In genomic region chr9:89674667-89675402, GRCh38 we compare ENCODE assay signal across 10 cellular contexts.
A peak's percentile ranks its signal among the peaks of the same experiment; 100 is the strongest.
DNase-seq lines count a peak whose midpoint lies in the region; ATAC-seq and TF ChIP-seq lines count a peak whose summit lies in the region.
"Had no signal": no experiment of that assay in that cellular context is flagged by ENCODE, and none has a peak within 500 bp of the region (broad histone marks: within the 10 kb centered on the region; RNA-seq: fewer than 3 reads in every experiment).

No MANE protein-coding gene starts in this region.

- H3K79me1 ChIP-seq in mesendoderm (ENCODE audit: low read length), result no peaks in the 10 kb centered on the region

- no peak overlapping the region for H2AK5ac ChIP-seq in mesendoderm (ENCODE audit: low read length)

- no peaks in the 10 kb centered on the region for H3K36me3 ChIP-seq in colonic mucosa
- no peaks in the 10 kb centered on the region for H3K36me3 ChIP-seq in mesendoderm (ENCODE audit: control insufficient read depth, insufficient read depth, low read length)

- H4K8ac ChIP-seq in mesendoderm (ENCODE audit: low read depth, low read length), result no peak overlapping the region

- no peak overlapping the region for H3K18ac ChIP-seq in mesendoderm (ENCODE audit: low read length)

- no peak overlapping the region for H2BK15ac ChIP-seq in mesendoderm (replicated peaks; ENCODE audit: low read depth)

- H3K9ac ChIP-seq in colonic mucosa (ENCODE audit: low read depth in 2 of 2, low read length in 2 of 2), result peak overlapping the region in 1 of 2 donors; percentile 47
- H3K9ac ChIP-seq in mesendoderm (ENCODE audit: low read length), result no peak overlapping the region

- H3K4me1 ChIP-seq in colonic mucosa (peaks cover 14% of the 10 kb centered on the region), mesendoderm (ENCODE audit: control insufficient read depth, low read depth, low read length) (peaks cover 13% of the 10 kb centered on the region)

- no CpG with 5 or more reads among the region's 11 CpGs for WGBS in mesendoderm (ENCODE audit: extremely low coverage, insufficient coverage, low lambda C conversion rate)

- H3K4ac ChIP-seq in mesendoderm (ENCODE audit: low read depth, low read length), result no peak overlapping the region

- ATAC-seq in GM18519 (IDR thresholded peaks at IDR 0.05; ENCODE audit: low FRiP score, unreplicated experiment), result no peak
- ATAC-seq: activated T-cell treated with anti-CD3 and anti-CD28 coated beads, Interleukin-2, amount 50 U/mL, for 4 hours; GM12878 had no signal

- TF ChIP-seq CTCF in C4-2B (conservative IDR thresholded peaks at IDR 0.05) (no peak), colonic mucosa (IDR thresholded peaks at IDR 0.05) (no peak)

- peak overlapping the region; percentile 62 for H3K56ac ChIP-seq in mesendoderm (ENCODE audit: low read length)

- H3K79me2 ChIP-seq in mesendoderm (ENCODE audit: control insufficient read depth, insufficient read depth, low read length), result no peaks in the 10 kb centered on the region

- H3K4me3 ChIP-seq in colonic mucosa (no peak overlapping the region), mesendoderm (ENCODE audit: low read length) (no peak overlapping the region)
- H3K4me3 ChIP-seq: GM12878 had no signal

- H3K23ac ChIP-seq in mesendoderm (ENCODE audit: low read length), result no peak overlapping the region

- H3K4me2 ChIP-seq in mesendoderm (ENCODE audit: low read length), result no peak overlapping the region

- DNase-seq in NCI-H2107 treated with DMSO at 0.1 percent for 48 hours (lab: John Stamatoyannopoulos, UW; ENCODE audit: unreplicated experiment) (peak; percentile 92), colonic mucosa (peak; percentile 71), mesendoderm (peak; percentile 93), T-helper 2 cell (no peak)
- no peak for DNase-seq in central memory CD4-positive, alpha-beta T cell
- DNase-seq in activated CD8-positive, alpha-beta memory T cell treated with anti-CD3 and anti-CD28 coated beads, Interleukin-2, amount 50 U/mL, for 48 hours, result no peak
- DNase-seq: activated T-cell treated with anti-CD3 and anti-CD28 coated beads, Interleukin-2, amount 50 U/mL, for 4 hours had no signal

- H3K27me3 ChIP-seq in colonic mucosa (no peaks in the 10 kb centered on the region), mesendoderm (ENCODE audit: insufficient read depth, low read length, poor library complexity) (no peaks in the 10 kb centered on the region)

- H2BK120ac ChIP-seq in mesendoderm (ENCODE audit: low read depth, low read length), result no peak overlapping the region

- H2BK5ac ChIP-seq in mesendoderm (ENCODE audit: low read length), result no peak overlapping the region

- no peak overlapping the region for H4K5ac ChIP-seq in mesendoderm (ENCODE audit: low read length)

- intact Hi-C loops in colonic mucosa (cut with DNase I), result no loop called here

- no peaks in the 10 kb centered on the region for H3K9me3 ChIP-seq in colonic mucosa

- H3K27ac ChIP-seq in C4-2B (peak overlapping the region; percentile 61), colonic mucosa (no peak overlapping the region), mesendoderm (ENCODE audit: low read depth, low read length) (no peak overlapping the region)

Comparison
In these comparisons a context has a peak if more than half of its experiments do, and no peak if none do; other contexts are left out.
1. DNase-seq: peak in NCI-H2107 treated with DMSO at 0.1 percent for 48 hours (single experiment), colonic mucosa (single experiment) and mesendoderm (single experiment); none in T-helper 2 cell (0 of 5), central memory CD4-positive, alpha-beta T cell (single experiment) and activated CD8-positive, alpha-beta memory T cell treated with anti-CD3 and anti-CD28 coated beads, Interleukin-2, amount 50 U/mL, for 48 hours (single experiment).